Comparison of ENCODE assay signal across 8 cellular contexts in the genomic region with DNA sequence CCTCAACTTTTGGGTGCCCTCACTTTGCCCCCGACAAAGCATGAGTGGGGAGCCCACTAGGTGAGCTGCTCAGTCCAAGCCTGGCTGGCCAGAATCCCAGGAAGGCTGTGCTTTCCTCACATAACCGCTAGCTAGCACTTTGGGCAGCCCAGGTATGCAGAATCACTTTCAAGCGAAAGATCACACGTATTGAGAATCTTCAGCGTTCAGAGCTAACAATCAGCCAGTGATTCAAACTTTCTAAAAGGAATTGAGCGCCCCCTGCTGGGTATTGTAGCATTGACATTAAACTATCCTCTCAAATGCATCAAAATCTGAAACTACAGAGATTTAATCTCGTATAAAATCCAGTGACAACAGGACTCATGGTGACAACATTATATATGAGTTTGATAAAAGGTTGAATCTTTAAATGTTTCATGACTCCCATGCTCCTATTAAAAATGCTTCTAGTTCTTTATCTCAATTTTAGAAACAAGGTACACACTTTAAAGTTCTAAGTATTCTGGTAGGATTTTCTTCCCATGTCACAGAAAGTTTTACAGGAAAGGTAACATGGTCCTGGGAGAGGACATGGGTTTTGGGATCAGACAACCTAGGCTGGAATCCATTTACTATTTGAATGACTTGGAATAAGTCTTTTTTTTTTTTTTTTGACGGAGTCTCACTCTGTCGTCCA. TPM values are rescaled to one million over a fixed set of nuclear protein-coding genes. Genes with fewer than 3 reads are reported as not detected.
DNase-seq lines count a peak whose midpoint lies in the region; ATAC-seq, FAIRE-seq and TF ChIP-seq lines count a peak whose summit lies in the region.

No MANE protein-coding gene starts in this region.

- no peaks in the 10 kb centered on the region for H3K4me1 ChIP-seq in BE2C

- ATAC-seq in GM21723 (IDR thresholded peaks at IDR 0.05; ENCODE audit: unreplicated experiment) = peak; percentile 59
- ATAC-seq in HG03095 (IDR thresholded peaks at IDR 0.05; ENCODE audit: unreplicated experiment) = no peak

- in situ Hi-C loops in T47D (cut with HindIII; ENCODE audit: low pct_unique_long_range_greater_than_20kb, low sequenced_read_pairs) = no loop called here

- peaks cover 20% of the 10 kb centered on the region for H3K36me3 ChIP-seq in BE2C

- FAIRE-seq in islet of Langerhans (lab: Jason Lieb, UNC) = peak; percentile 97

- H3K9me3 ChIP-seq in BE2C = no peaks in the 10 kb centered on the region

- H3K4me3 ChIP-seq in BE2C (ENCODE audit: low read depth, low read length) = no peak overlapping the region

- DNase-seq in BE2C (peak; percentile 73), NCI-H2081 (lab: John Stamatoyannopoulos, UW) (peak; percentile 78 to 85), T47D (ENCODE audit: low read depth in 1 of 2, low spot score in 1 of 2) (peak; percentile 12 to 94)
- peak; percentile 63 to 82 (median 74) for DNase-seq in stimulated activated CD4-positive, alpha-beta T cell treated with anti-CD3 and anti-CD28 coated beads, Interleukin-1b, Interleukin-23, amount 100 ng/mL, for 24 hours (ENCODE audit: low read depth in 4 of 4, low spot score in 1 of 4)

- peak; percentile 77 for TF ChIP-seq CTCF in BE2C (IDR thresholded peaks at IDR 0.05; ENCODE audit: low read depth, low read length)
- TF ChIP-seq CTCF in VCaP (conservative IDR thresholded peaks at IDR 0.05) = peak; percentile 81

- no peak overlapping the region for H3K27ac ChIP-seq in VCaP

- no peaks in the 10 kb centered on the region for H3K27me3 ChIP-seq in BE2C

RNA-seq across cellular contexts. Expression of a gene that starts 11.8 kb away (rescaled TPM):
- polyA plus RNA-seq in BE2C (2012; ENCODE audit: insufficient read depth, insufficient read length, low read depth) = 120 TPM

RNA-seq across cellular contexts. Expression of a gene that starts 11.8 kb away (rescaled TPM):
- polyA plus RNA-seq in BE2C (2012; ENCODE audit: insufficient read depth, insufficient read length, low read depth) = 29.2 TPM
